Comparison of ENCODE assay signal across 19 cellular contexts in the genomic region with DNA sequence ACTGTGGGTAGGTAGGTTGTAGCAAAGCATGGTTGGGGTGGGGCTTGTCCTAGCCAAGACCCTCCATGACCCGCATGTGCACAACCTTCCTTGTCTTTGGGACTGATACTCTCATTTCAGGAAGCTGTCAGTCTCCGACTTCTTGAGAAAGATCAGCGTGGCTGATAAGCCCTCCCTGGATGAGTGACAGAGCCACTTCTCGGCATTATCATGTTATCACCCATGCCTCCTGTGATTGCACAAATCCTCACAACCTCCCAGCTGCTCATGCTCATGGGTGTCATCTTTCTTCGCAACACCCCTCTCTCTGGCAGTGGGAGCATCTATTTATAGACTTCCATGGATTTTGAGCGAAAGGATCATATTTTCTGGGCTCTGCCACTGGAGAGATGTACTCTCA.
DNase-seq lines count a peak whose midpoint lies in the region; ATAC-seq lines count a peak whose summit lies in the region.
"Had no signal": no experiment of that assay in that cellular context is flagged by ENCODE, and none has a peak within 500 bp of the region (broad histone marks: within the 10 kb centered on the region; RNA-seq: fewer than 3 reads in every experiment).

No MANE protein-coding gene starts in this region.

- ATAC-seq in GM19455 (IDR thresholded peaks at IDR 0.05; ENCODE audit: unreplicated experiment) = no peak
- ATAC-seq: CD8-positive, alpha-beta T cell; Right ventricle myocardium inferior had no signal

- H2AK5ac ChIP-seq in neuronal stem cell (ENCODE audit: low read depth, low read length) = no peak overlapping the region

- no peak overlapping the region for H3K4me3 ChIP-seq in neuronal stem cell (ENCODE audit: low read length in 2 of 2)
- H3K4me3 ChIP-seq: PC-9 had no signal

- no peak overlapping the region for H3K4me2 ChIP-seq in neuronal stem cell (ENCODE audit: insufficient read depth, low read length, poor library complexity, severe bottlenecking)
- H3K4me2 ChIP-seq: PC-9, SK-N-SH had no signal

- no peaks in the 10 kb centered on the region for H3K36me3 ChIP-seq in neuronal stem cell (replicated peaks in 1 of 2; ENCODE audit: control insufficient read depth in 2 of 2, insufficient read depth in 2 of 2, low read length in 2 of 2)
- H3K36me3 ChIP-seq: BE2C had no signal

- H3K4ac ChIP-seq in neuronal stem cell (ENCODE audit: low read length) = no peak overlapping the region

- H3K27ac ChIP-seq in neuronal stem cell (replicated peaks; ENCODE audit: low read length) = no peak overlapping the region
- H3K27ac ChIP-seq: HL-60, PC-9 had no signal

- peak; percentile 40 for DNase-seq in EH (ENCODE audit: low read depth)
- peak; percentile 84 for DNase-seq in LHCN-M2 (ENCODE audit: low read depth)
- peak; percentile 63 for DNase-seq in amniotic epithelial cell (ENCODE audit: low read depth)
- DNase-seq in neuronal stem cell (ENCODE audit: low spot score) = no peak
- no peak for DNase-seq in DMS79 (lab: John Stamatoyannopoulos, UW)
- no peak for DNase-seq in NCI-H1694 (lab: John Stamatoyannopoulos, UW)
- DNase-seq: BE2C; CD8-positive, alpha-beta T cell; HFFc6; MM.1S; NCI-H1417 treated with DMSO at 0.1 percent for 48 hours; NCI-H2081; NCI-H2227 treated with DMSO at 0.1 percent for 48 hours; NCI-H526; PC-9; SK-N-SH had no signal

- H3K9me3 ChIP-seq in neuronal stem cell (replicated peaks in 1 of 2; ENCODE audit: control insufficient read depth in 2 of 2, insufficient read depth in 1 of 2, low read depth in 1 of 2, low read length in 2 of 2) = no peaks in the 10 kb centered on the region
- H3K9me3 ChIP-seq: BE2C, SK-N-SH had no signal

- H3K23ac ChIP-seq in neuronal stem cell (ENCODE audit: low read depth, low read length, poor library complexity) = peak overlapping the region; percentile 5

- no peaks in the 10 kb centered on the region for H3K79me1 ChIP-seq in neuronal stem cell (ENCODE audit: low read depth, low read length)

- H3K14ac ChIP-seq in neuronal stem cell (ENCODE audit: low read length) = no peak overlapping the region

- peaks cover 0 to 11% (median 0%) of the 10 kb centered on the region in 3 experiments for H3K27me3 ChIP-seq in neuronal stem cell (ENCODE audit: control insufficient read depth in 3 of 3, insufficient read depth in 3 of 3, low read depth in 1 of 3, low read length in 3 of 3)

- WGBS in neuronal stem cell (ENCODE audit: extremely low coverage in 2 of 2, insufficient read length in 2 of 2, insufficient replicate concordance in 1 of 2), 2 donors = no CpG with 5 or more reads among the region's 6 CpGs

- no peak overlapping the region for H2BK5ac ChIP-seq in neuronal stem cell (ENCODE audit: low read length)

- H4K8ac ChIP-seq in neuronal stem cell (ENCODE audit: low read depth, low read length) = no peak overlapping the region

- H3K18ac ChIP-seq in neuronal stem cell (ENCODE audit: low read length) = no peak overlapping the region

- H3K9ac ChIP-seq in neuronal stem cell (ENCODE audit: low read depth, low read length, poor library complexity) = peak overlapping the region; percentile 27
- H3K9ac ChIP-seq: SK-N-SH had no signal

- no peak overlapping the region for H2AFZ ChIP-seq in neuronal stem cell (ENCODE audit: low read length)
- H2AFZ ChIP-seq: PC-9 had no signal

- H2BK15ac ChIP-seq in neuronal stem cell (ENCODE audit: low read length) = no peak overlapping the region

- H2BK120ac ChIP-seq in neuronal stem cell (ENCODE audit: low read depth, low read length) = no peak overlapping the region

- peaks cover 0 to 7% of the 10 kb centered on the region in 2 donors for H3K4me1 ChIP-seq in neuronal stem cell (ENCODE audit: control insufficient read depth in 2 of 2, insufficient read depth in 1 of 2, low read depth in 1 of 2, low read length in 2 of 2)
- H3K4me1 ChIP-seq: BE2C had no signal

- H4K91ac ChIP-seq in neuronal stem cell (ENCODE audit: low read depth, low read length, poor library complexity) = no peak overlapping the region

- no peak overlapping the region for H2BK12ac ChIP-seq in neuronal stem cell (ENCODE audit: low read length)

Comparison
In these comparisons a context has a peak if more than half of its experiments do, and no peak if none do; other contexts are left out.
1. DNase-seq: peak in EH (single experiment), LHCN-M2 (single experiment) and amniotic epithelial cell (single experiment); none in neuronal stem cell (single experiment), DMS79 (single experiment) and NCI-H1694 (single experiment).